In genomic region chr19:991174-991931, GRCh38 we compare ENCODE assay signal across 10 cellular contexts. TPM values are rescaled to one million over a fixed set of nuclear protein-coding genes. Genes with fewer than 3 reads are reported as not detected.
DNase-seq lines count a peak whose midpoint lies in the region; ATAC-seq and TF ChIP-seq lines count a peak whose summit lies in the region.
"Had no signal": no experiment of that assay in that cellular context is flagged by ENCODE, and none has a peak within 500 bp of the region (broad histone marks: within the 10 kb centered on the region; RNA-seq: fewer than 3 reads in every experiment).

No MANE protein-coding gene starts in this region.

- ATAC-seq in activated naive CD8-positive, alpha-beta T cell treated with anti-CD3 and anti-CD28 coated beads, Interleukin-2, amount 50 U/mL, for 24 hours = peak; percentile 18
- ATAC-seq in GM19397 (IDR thresholded peaks at IDR 0.05; ENCODE audit: unreplicated experiment) = no peak

- peaks cover 19% of the 10 kb centered on the region for H3K36me3 Mint-ChIP-seq in activated naive CD8-positive, alpha-beta T cell treated with anti-CD3 and anti-CD28 coated beads, Interleukin-2, amount 50 U/mL, for 24 hours (ENCODE audit: low read depth)

- no peak overlapping the region for H3K27ac Mint-ChIP-seq in activated naive CD8-positive, alpha-beta T cell treated with anti-CD3 and anti-CD28 coated beads, Interleukin-2, amount 50 U/mL, for 24 hours
- H3K27ac Mint-ChIP-seq: brain had no signal

- intact Hi-C loops in ascending aorta (cut with DNase I) = no loop called here

- H3K9me3 ChIP-seq in ascending aorta = no peaks in the 10 kb centered on the region

- no peak for TF ChIP-seq CTCF in ascending aorta (IDR thresholded peaks at IDR 0.05)

- peaks cover 0 to 4% of the 10 kb centered on the region in 2 donors for H3K4me1 ChIP-seq in ascending aorta

- H3K4me1 Mint-ChIP-seq in activated naive CD8-positive, alpha-beta T cell treated with anti-CD3 and anti-CD28 coated beads, Interleukin-2, amount 50 U/mL, for 24 hours = peaks cover 6% of the 10 kb centered on the region
- H3K4me1 Mint-ChIP-seq: brain had no signal

- peaks cover 1% of the 10 kb centered on the region for H3K27me3 Mint-ChIP-seq in activated naive CD8-positive, alpha-beta T cell treated with anti-CD3 and anti-CD28 coated beads, Interleukin-2, amount 50 U/mL, for 24 hours

- H3K36me3 ChIP-seq in ascending aorta = peaks cover 28 to 70% of the 10 kb centered on the region in 2 donors

- peaks cover 11% of the 10 kb centered on the region for H3K27me3 ChIP-seq in ascending aorta

- no peak overlapping the region for H3K4me3 Mint-ChIP-seq in activated naive CD8-positive, alpha-beta T cell treated with anti-CD3 and anti-CD28 coated beads, Interleukin-2, amount 50 U/mL, for 24 hours
- H3K4me3 Mint-ChIP-seq: brain had no signal

- no peaks in the 10 kb centered on the region for H3K9me3 Mint-ChIP-seq in activated naive CD8-positive, alpha-beta T cell treated with anti-CD3 and anti-CD28 coated beads, Interleukin-2, amount 50 U/mL, for 24 hours
- H3K9me3 Mint-ChIP-seq: brain had no signal

- DNase-seq in EL = peak; percentile 35
- peak; percentile 28 to 67 (median 38) for DNase-seq in T-helper 2 cell
- peak; percentile 75 for DNase-seq in activated naive CD8-positive, alpha-beta T cell treated with anti-CD3 and anti-CD28 coated beads, Interleukin-2, amount 50 U/mL, for 24 hours
- DNase-seq in skeletal muscle cell (ENCODE audit: low read depth) = peak; percentile 17
- no peak for DNase-seq in NCI-H2029 treated with DMSO at 0.1 percent for 48 hours (lab: John Stamatoyannopoulos, UW)
- no peak for DNase-seq in NCI-H226
- no peak for DNase-seq in ascending aorta (ENCODE audit: low spot score in 2 of 2)

- H3K27ac ChIP-seq in ascending aorta = no peak overlapping the region

- H3K4me3 ChIP-seq in skeletal muscle cell (ENCODE audit: low read depth, low read length) = no peak overlapping the region
- no peak overlapping the region for H3K4me3 ChIP-seq in ascending aorta

RNA-seq across cellular contexts. Expression of gene WDR18, which starts 7.2 kb away (rescaled TPM):
- 65.7 TPM for total RNA-seq in ascending aorta

RNA-seq across cellular contexts. Expression of gene GRIN3B, which starts 8.9 kb away (rescaled TPM):
- not detected for total RNA-seq in ascending aorta

RNA-seq across cellular contexts. Expression of gene TMEM259, which starts 29.6 kb away (rescaled TPM):
- 452 TPM for total RNA-seq in ascending aorta

RNA-seq across cellular contexts. Expression of gene RNU6-2, which starts 30.0 kb away (rescaled TPM):
- not detected for total RNA-seq in ascending aorta
- total RNA-seq: renal cortical epithelial cell had no signal

RNA-seq across cellular contexts. Expression of gene CNN2, which starts 35.1 kb away (rescaled TPM):
- 79.1 TPM for total RNA-seq in ascending aorta

Comparison
In these comparisons a context has a peak if more than half of its experiments do, and no peak if none do; other contexts are left out.
1. DNase-seq: peak in EL (single experiment), T-helper 2 cell (5 of 5), activated naive CD8-positive, alpha-beta T cell treated with anti-CD3 and anti-CD28 coated beads, Interleukin-2, amount 50 U/mL, for 24 hours (single experiment) and skeletal muscle cell (single experiment); none in NCI-H2029 treated with DMSO at 0.1 percent for 48 hours (single experiment), NCI-H226 (single experiment) and ascending aorta (0 of 2).